Comparison of ENCODE assay signal across 20 cellular contexts in genomic region chr21:31752352-31752751, GRCh38. TPM values are rescaled to one million over a fixed set of nuclear protein-coding genes. Genes with fewer than 3 reads are reported as not detected.
DNase-seq lines count a peak whose midpoint lies in the region; ATAC-seq and TF ChIP-seq lines count a peak whose summit lies in the region.
"Had no signal": no experiment of that assay in that cellular context is flagged by ENCODE, and none has a peak within 500 bp of the region (broad histone marks: within the 10 kb centered on the region; RNA-seq: fewer than 3 reads in every experiment).

No MANE protein-coding gene starts in this region.

- no peaks in the 10 kb centered on the region for H3K27me3 ChIP-seq in WERI-Rb-1 (ENCODE audit: insufficient read depth, low read depth, severe bottlenecking)
- H3K27me3 ChIP-seq: ascending aorta, BE2C, gastroesophageal sphincter, SJCRH30 had no signal

- no peaks in the 10 kb centered on the region for H3K36me3 ChIP-seq in WERI-Rb-1
- H3K36me3 ChIP-seq: ascending aorta, BE2C, gastroesophageal sphincter, SJCRH30 had no signal

- DNase-seq in HCEC 1CT (peak; percentile 70), NB4 (ENCODE audit: low read depth) (peak; percentile 13), cardiac fibroblast (ENCODE audit: low read depth in 2 of 2) (peak; percentile 10 to 68), renal cortical epithelial cell (ENCODE audit: low read depth) (peak; percentile 67), GDM1 (lab: John Stamatoyannopoulos, UW) (no peak), WERI-Rb-1 (no peak)
- DNase-seq: activated naive CD4-positive, alpha-beta T cell treated with anti-CD3 and anti-CD28 coated beads for 36 hours; activated T-cell treated with anti-CD3 and anti-CD28 coated beads, Interleukin-2, amount 50 U/mL, for 4 hours; BE2C; Caco-2; endodermal cell; NCI-H1105; NCI-H2107; NCI-H524 treated with DMSO at 0.1 percent for 48 hours; SJCRH30; stimulated activated naive CD8-positive, alpha-beta T cell treated with anti-CD3 and anti-CD28 coated beads, Interleukin-15, amount 100 ng/mL, for 72 hours had no signal

- H3K4me3 ChIP-seq in NB4 (ENCODE audit: low read depth, low read length) (no peak overlapping the region), cardiac fibroblast (replicated peaks in 1 of 2; ENCODE audit: low read depth in 2 of 2, low read length in 2 of 2) (no peak overlapping the region), WERI-Rb-1 (ENCODE audit: low read depth, low read length) (no peak overlapping the region)
- H3K4me3 ChIP-seq: ascending aorta, gastroesophageal sphincter, SJCRH30, skin epidermis had no signal

- peaks cover 2% of the 10 kb centered on the region for H3K9me3 ChIP-seq in WERI-Rb-1 (ENCODE audit: severe bottlenecking)
- H3K9me3 ChIP-seq: ascending aorta, BE2C, Caco-2, gastroesophageal sphincter, SJCRH30 had no signal

- no peak for TF ChIP-seq POLR2A in NB4 (IDR thresholded peaks at IDR 0.05; ENCODE audit: extremely low read depth, insufficient read length)

- TF ChIP-seq CTCF in NB4 (IDR thresholded peaks at IDR 0.05; ENCODE audit: low read depth, low read length) (no peak), cardiac fibroblast (IDR thresholded peaks at IDR 0.05; ENCODE audit: low read depth, low read length) (no peak), WERI-Rb-1 (IDR thresholded peaks at IDR 0.05; ENCODE audit: low read depth, low read length) (no peak)

- ATAC-seq in GM19452 (IDR thresholded peaks at IDR 0.05; ENCODE audit: unreplicated experiment) = no peak
- ATAC-seq: activated T-cell treated with anti-CD3 and anti-CD28 coated beads, Interleukin-2, amount 50 U/mL, for 4 hours; gastroesophageal sphincter; stimulated activated naive CD8-positive, alpha-beta T cell treated with anti-CD3 and anti-CD28 coated beads, Interleukin-15, amount 100 ng/mL, for 72 hours had no signal

- no peak overlapping the region for H3K27ac ChIP-seq in WERI-Rb-1
- H3K27ac ChIP-seq: ascending aorta, gastroesophageal sphincter, SJCRH30, skin epidermis had no signal

RNA-seq across cellular contexts. Expression of gene SCAF4, which starts 20.4 kb away (rescaled TPM):
- 1.0 and 10.6 TPM in 2 replicates for total RNA-seq in renal cortical epithelial cell

Comparison
In these comparisons a context has a peak if more than half of its experiments do, and no peak if none do; other contexts are left out.
1. DNase-seq: peak in HCEC 1CT (single experiment), NB4 (single experiment), cardiac fibroblast (2 of 2) and renal cortical epithelial cell (single experiment); none in GDM1 (single experiment) and WERI-Rb-1 (single experiment).